Comparison of ENCODE assay signal across 8 cellular contexts in the genomic region with DNA sequence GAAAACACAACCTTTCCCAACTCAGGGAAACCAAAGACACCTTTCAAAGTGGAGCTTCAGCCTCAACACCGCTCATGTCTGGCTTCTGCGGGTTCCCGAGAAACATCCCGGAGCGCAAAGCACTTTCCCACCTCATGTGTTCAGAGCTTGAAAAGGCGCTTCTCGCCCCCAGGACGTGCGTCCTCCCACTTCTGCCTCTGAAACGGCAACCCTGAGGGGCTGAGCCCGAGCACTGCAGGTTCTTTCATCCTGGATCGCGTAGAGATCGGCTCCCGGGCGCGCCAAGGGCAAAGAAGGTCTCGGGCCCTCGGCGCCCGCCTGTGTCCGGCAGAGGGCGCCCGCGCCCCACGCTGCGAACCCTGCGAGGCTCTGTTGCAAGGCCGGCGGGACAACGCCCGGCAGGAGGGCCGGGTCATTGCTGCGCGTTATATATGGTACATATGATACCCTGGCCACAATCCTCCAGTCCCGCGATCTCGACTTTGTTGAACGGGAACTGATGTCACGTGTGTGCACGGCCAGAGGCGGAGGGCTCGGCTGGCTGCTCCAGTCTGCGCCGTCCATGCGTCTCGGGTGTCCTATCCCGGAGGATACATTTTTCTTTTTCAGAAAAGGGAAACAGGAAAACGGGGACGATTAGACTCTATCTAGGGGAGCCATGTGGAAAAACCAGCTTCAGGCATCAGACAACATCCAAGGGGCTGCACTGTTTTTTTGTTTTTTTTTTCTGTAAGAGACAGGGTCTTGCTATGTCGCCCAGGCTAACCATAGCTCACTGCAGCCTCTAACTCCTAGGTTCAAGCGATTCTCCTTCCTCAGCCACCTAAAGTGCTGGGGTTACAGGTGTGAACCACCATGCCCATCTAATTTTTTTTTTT. TPM values are rescaled to one million over a fixed set of nuclear protein-coding genes. Genes with fewer than 3 reads are reported as not detected.
A peak's percentile ranks its signal among the peaks of the same experiment; 100 is the strongest.
DNase-seq lines count a peak whose midpoint lies in the region; ATAC-seq and TF ChIP-seq lines count a peak whose summit lies in the region.

No MANE protein-coding gene starts in this region.

- ATAC-seq in GM21447 (IDR thresholded peaks at IDR 0.05; ENCODE audit: unreplicated experiment) (peak; percentile 67), foreskin keratinocyte (peak; percentile 95)
- ATAC-seq in stimulated activated naive CD8-positive, alpha-beta T cell treated with anti-CD3 and anti-CD28 coated beads, Interleukin-15, amount 100 ng/mL, for 72 hours: peak; percentile 97

- peak overlapping the region; percentile 47 for H3K4me2 ChIP-seq in Karpas-422 (ENCODE audit: low read depth, low read length, poor library complexity, severe bottlenecking)

- DNase-seq in Caki2 (ENCODE audit: low read depth): peak; percentile 87
- DNase-seq in Karpas-422: peak; percentile 89
- peak; percentile 89 for DNase-seq in RPMI8226
- peak; percentile 91 for DNase-seq in activated effector memory CD4-positive, alpha-beta T cell treated with anti-CD3 and anti-CD28 coated beads, Interleukin-2, amount 50 U/mL, for 16 hours
- peak in 1 of 2 donors; percentile 67 for DNase-seq in foreskin keratinocyte
- DNase-seq in stimulated activated naive CD8-positive, alpha-beta T cell treated with anti-CD3 and anti-CD28 coated beads, Interleukin-15, amount 100 ng/mL, for 72 hours: peak; percentile 78 to 83

- peak; percentile 99 for TF ChIP-seq CTCF in foreskin keratinocyte (conservative IDR thresholded peaks at IDR 0.05)

- in situ Hi-C loops in Caki2 (cut with HindIII; ENCODE audit: low pct_unique_long_range_greater_than_20kb, low sequenced_read_pairs): no loop called here

- H3K9me3 ChIP-seq in Karpas-422 (ENCODE audit: low read length): no peaks in the 10 kb centered on the region
- no peaks in the 10 kb centered on the region for H3K9me3 ChIP-seq in neuron (ENCODE audit: low read length)

- no peak overlapping the region for H3K4me3 ChIP-seq in Karpas-422 (ENCODE audit: low read length)
- peak overlapping the region; percentile 25 for H3K4me3 ChIP-seq in neuron (ENCODE audit: low read length)

- H3K36me3 ChIP-seq in Karpas-422 (ENCODE audit: insufficient read depth, low read length) (no peaks in the 10 kb centered on the region), neuron (ENCODE audit: insufficient read depth, low read length) (no peaks in the 10 kb centered on the region)

- H3K9me2 ChIP-seq in Karpas-422 (replicated peaks; ENCODE audit: insufficient read depth, low read length): no peaks in the 10 kb centered on the region

- H3K79me2 ChIP-seq in Karpas-422 (ENCODE audit: low read length): no peaks in the 10 kb centered on the region

- H3K27me3 ChIP-seq in Karpas-422 (ENCODE audit: low read length) (no peaks in the 10 kb centered on the region), foreskin keratinocyte (no peaks in the 10 kb centered on the region), neuron (ENCODE audit: insufficient read depth, low read length) (no peaks in the 10 kb centered on the region)

- peak overlapping the region; percentile 71; the same call in 1 of the 2 replicates for H2AFZ ChIP-seq in Karpas-422 (ENCODE audit: low read length)
- H2AFZ ChIP-seq in neuron (ENCODE audit: low read depth, low read length): peak overlapping the region; percentile 58

- H3K9me3 Mint-ChIP-seq in stimulated activated naive CD8-positive, alpha-beta T cell treated with anti-CD3 and anti-CD28 coated beads, Interleukin-15, amount 100 ng/mL, for 72 hours: peaks cover 2 to 10% of the 10 kb centered on the region in 2 donors

- no peaks in the 10 kb centered on the region for H4K20me1 ChIP-seq in Karpas-422 (ENCODE audit: insufficient read depth, low read depth, low read length)

- peaks cover 23% of the 10 kb centered on the region for H3K27me3 Mint-ChIP-seq in stimulated activated naive CD8-positive, alpha-beta T cell treated with anti-CD3 and anti-CD28 coated beads, Interleukin-15, amount 100 ng/mL, for 72 hours

- peaks cover 3% of the 10 kb centered on the region; the same call in 1 of the 2 replicates for H3K4me1 ChIP-seq in Karpas-422 (ENCODE audit: low read length)
- H3K4me1 ChIP-seq in foreskin keratinocyte: no peaks in the 10 kb centered on the region
- no peaks in the 10 kb centered on the region for H3K4me1 ChIP-seq in neuron (ENCODE audit: insufficient read depth, low read length)

- peaks cover 8% of the 10 kb centered on the region for H3K4me1 Mint-ChIP-seq in stimulated activated naive CD8-positive, alpha-beta T cell treated with anti-CD3 and anti-CD28 coated beads, Interleukin-15, amount 100 ng/mL, for 72 hours

- 0 out of 2 replicates have a peak overlapping the region, but pooled peaks have one; percentile 20 for H3K9ac ChIP-seq in Karpas-422 (ENCODE audit: low read length)

- H3K4me3 Mint-ChIP-seq in stimulated activated naive CD8-positive, alpha-beta T cell treated with anti-CD3 and anti-CD28 coated beads, Interleukin-15, amount 100 ng/mL, for 72 hours: peak overlapping the region; percentile 62 to 71

- H3K27ac Mint-ChIP-seq in stimulated activated naive CD8-positive, alpha-beta T cell treated with anti-CD3 and anti-CD28 coated beads, Interleukin-15, amount 100 ng/mL, for 72 hours: no peak overlapping the region

- H3K27ac ChIP-seq in Karpas-422 (ENCODE audit: low read length) (no peak overlapping the region), foreskin keratinocyte (no peak overlapping the region)

RNA-seq across cellular contexts. Expression of a gene that starts 19.1 kb away (rescaled TPM):
- total RNA-seq in Caki2 (2014; rRNA removed; shearing (Covaris generic); ENCODE audit: low replicate concordance): 35.6 and 49.5 TPM in 2 replicates
- total RNA-seq in Karpas-422 (2014; rRNA removed; shearing (Covaris generic); ENCODE audit: low replicate concordance): 6.1 and 31.7 TPM in 2 replicates
- total RNA-seq in foreskin keratinocyte: 13.1 and 13.2 TPM in 2 replicates
- 10.0 and 10.9 TPM in 2 replicates for polyA plus RNA-seq in foreskin keratinocyte

RNA-seq across cellular contexts. Expression of a gene that starts 27.2 kb away (rescaled TPM):
- total RNA-seq in Caki2 (2014; rRNA removed; shearing (Covaris generic); ENCODE audit: low replicate concordance): 19.7 and 29.0 TPM in 2 replicates
- total RNA-seq in Karpas-422 (2014; rRNA removed; shearing (Covaris generic); ENCODE audit: low replicate concordance): not detected in 2 replicates
- 15.2 and 18.1 TPM in 2 replicates for total RNA-seq in foreskin keratinocyte
- 3.3 and 3.5 TPM in 2 replicates for polyA plus RNA-seq in foreskin keratinocyte

Comparison
In these comparisons a context has a peak if more than half of its experiments do, and no peak if none do; other contexts are left out.
1. RNA of a gene that starts 27.2 kb away (total RNA-seq): 19.7 to 29.0 TPM in Caki2 and 15.2 to 18.1 TPM in foreskin keratinocyte; not detected in Karpas-422; every median in the first group is over 10 times any median in the second.
2. Peak in every context shown above with its lines, with median percentiles within 50 percentile points of each other: ATAC-seq.